ENCODE assay signal across 8 cellular contexts in genomic region chr6:26033132-26033941, GRCh38. TPM values are rescaled to one million over a fixed set of nuclear protein-coding genes. Genes with fewer than 3 reads are reported as not detected.
DNase-seq lines count a peak whose midpoint lies in the region; ATAC-seq and TF ChIP-seq lines count a peak whose summit lies in the region.

No MANE protein-coding gene starts in this region.

- H2AFZ ChIP-seq in OCI-LY1 (ENCODE audit: low read length) = no peak overlapping the region

- peak overlapping the region; percentile 73 for H3K4me3 ChIP-seq in HUES6 (ENCODE audit: low read depth, low read length)
- peak overlapping the region; percentile 69 for H3K4me3 ChIP-seq in OCI-LY1 (ENCODE audit: low read depth, low read length, poor library complexity, severe bottlenecking)
- H3K4me3 ChIP-seq in muscle layer of colon (ENCODE audit: low read depth in 1 of 2, low read length in 2 of 2) = peak overlapping the region; percentile 64 to 73
- peak overlapping the region; percentile 57 to 63 for H3K4me3 ChIP-seq in tibial artery

- H3K27me3 ChIP-seq in HUES6 (ENCODE audit: control insufficient read depth, insufficient read depth, low read length) (no peaks in the 10 kb centered on the region), OCI-LY1 (ENCODE audit: insufficient read depth, low read length) (no peaks in the 10 kb centered on the region), muscle layer of colon (ENCODE audit: control insufficient read depth in 1 of 2, insufficient read depth in 2 of 2, low read length in 2 of 2) (no peaks in the 10 kb centered on the region), tibial artery (no peaks in the 10 kb centered on the region)

- peak overlapping the region; percentile 83 for H3K4me2 ChIP-seq in OCI-LY1 (ENCODE audit: low read length)

- H3K9me3 ChIP-seq in HUES6 (ENCODE audit: control insufficient read depth, insufficient read depth, low read depth, low read length) = no peaks in the 10 kb centered on the region
- no peaks in the 10 kb centered on the region for H3K9me3 ChIP-seq in OCI-LY1 (ENCODE audit: low read length)
- H3K9me3 ChIP-seq in muscle layer of colon (ENCODE audit: low read length) = no peaks in the 10 kb centered on the region
- H3K9me3 ChIP-seq in tibial artery = no peaks in the 10 kb centered on the region

- peak overlapping the region; percentile 95 for H3K9ac ChIP-seq in HUES6 (ENCODE audit: low read length)
- H3K9ac ChIP-seq in OCI-LY1 (ENCODE audit: low read length) = peak overlapping the region; percentile 99
- H3K9ac ChIP-seq in muscle layer of colon (ENCODE audit: low read length) = no peak overlapping the region

- H4K20me1 ChIP-seq in OCI-LY1 (ENCODE audit: insufficient read depth, low read length) = no peaks in the 10 kb centered on the region

- ATAC-seq in GM21576 (IDR thresholded peaks at IDR 0.05; ENCODE audit: unreplicated experiment) (peak; percentile 61), esophagus mucosa (peak; percentile 82)

- H3K79me2 ChIP-seq in OCI-LY1 (ENCODE audit: insufficient read depth, low read length) = no peaks in the 10 kb centered on the region

- intact Hi-C loops in tibial artery (cut with DNase I; ENCODE audit: low total_unique reads) = no loop called here

- TF ChIP-seq CTCF in OCI-LY1 (IDR thresholded peaks at IDR 0.05; ENCODE audit: low read length) (no peak), tibial artery (IDR thresholded peaks at IDR 0.05) (no peak)

- DNase-seq in Daoy (ENCODE audit: low read depth) = peak; percentile 88
- peak; percentile 80 to 84 for DNase-seq in activated T-cell treated with anti-CD3 and anti-CD28 coated beads, Interleukin-2, amount 50 U/mL, for 48 hours
- DNase-seq in tibial artery = peak; percentile 74 to 84

- H3K36me3 ChIP-seq in HUES6 (ENCODE audit: control insufficient read depth, insufficient read depth, low read length) (no peaks in the 10 kb centered on the region), OCI-LY1 (ENCODE audit: insufficient read depth, low read length) (no peaks in the 10 kb centered on the region), muscle layer of colon (ENCODE audit: insufficient read depth, low read length) (no peaks in the 10 kb centered on the region), tibial artery (no peaks in the 10 kb centered on the region)

- H3K9me2 ChIP-seq in OCI-LY1 (ENCODE audit: low read depth, low read length) = no peaks in the 10 kb centered on the region

- H3K4me1 ChIP-seq in HUES6 (ENCODE audit: control insufficient read depth, insufficient read depth, low read length) = peaks cover 34% of the 10 kb centered on the region
- H3K4me1 ChIP-seq in OCI-LY1 (ENCODE audit: insufficient read depth, low read length, severe bottlenecking) = peaks cover 67% of the 10 kb centered on the region
- H3K4me1 ChIP-seq in muscle layer of colon (ENCODE audit: insufficient read depth, low read length) = peaks cover 15% of the 10 kb centered on the region
- H3K4me1 ChIP-seq in tibial artery = peaks cover 0 to 20% (median 10%) of the 10 kb centered on the region in 4 donors

- H3K27ac ChIP-seq in HUES6 (ENCODE audit: low read depth, low read length) (peak overlapping the region; percentile 93), OCI-LY1 (ENCODE audit: low read depth, low read length, poor library complexity, severe bottlenecking) (peak overlapping the region; percentile 100), muscle layer of colon (ENCODE audit: low read depth, low read length) (peak overlapping the region; percentile 83), tibial artery (peak overlapping the region; percentile 84 to 88)

- peaks cover 25% of the 10 kb centered on the region; the same call in 1 of the 2 replicates for H3F3A ChIP-seq in OCI-LY1 (ENCODE audit: insufficient read depth, low read length)

RNA-seq across cellular contexts. Expression of gene HFE, which starts 53.9 kb away (rescaled TPM):
- 1.5 and 2.0 TPM in 2 replicates for total RNA-seq in Daoy (2014; rRNA removed; shearing (Covaris generic))
- total RNA-seq in esophagus mucosa = 4.7 TPM

Comparison
In these comparisons a context has a peak if more than half of its experiments do, and no peak if none do; other contexts are left out.
1. Peak in every context shown above with its lines: DNase-seq, ATAC-seq, H3K4me3 ChIP-seq and H3K27ac ChIP-seq.